Comparison of ENCODE assay signal across 12 cellular contexts in genomic region chr1:41394918-41395598, GRCh38. TPM values are rescaled to one million over a fixed set of nuclear protein-coding genes. Genes with fewer than 3 reads are reported as not detected.
DNase-seq lines count a peak whose midpoint lies in the region; ATAC-seq and TF ChIP-seq lines count a peak whose summit lies in the region.
"Had no signal": no experiment of that assay in that cellular context is flagged by ENCODE, and none has a peak within 500 bp of the region (broad histone marks: within the 10 kb centered on the region; RNA-seq: fewer than 3 reads in every experiment).

No MANE protein-coding gene starts in this region.

- H3F3A ChIP-seq in PC-3 (ENCODE audit: low read length, unreplicated experiment): no peaks in the 10 kb centered on the region

- POLR2A ChIA-PET in PC-3 (lab: Charles Lee; ENCODE audit: unreplicated experiment): no interaction called here

- H3K9ac ChIP-seq in PC-3 (ENCODE audit: low read length): no peak overlapping the region

- no peak overlapping the region for H3K27ac ChIP-seq in PC-3 (ENCODE audit: low read length)
- H3K27ac ChIP-seq in hepatocyte: no peak overlapping the region
- H3K27ac ChIP-seq in upper lobe of right lung: no peak overlapping the region
- H3K27ac ChIP-seq: transverse colon had no signal

- DNase-seq in stimulated activated naive CD8-positive, alpha-beta T cell treated with anti-CD3 and anti-CD28 coated beads, Interleukin-15, amount 100 ng/mL, for 72 hours: no peak
- DNase-seq in stimulated activated naive CD8-positive, alpha-beta T cell treated with anti-CD3 and anti-CD28 coated beads, Interleukin-15, Interleukin-2, amounts not matched to agents 100 U/mL and 50 U/mL, for 24 hours: no peak
- DNase-seq in PC-3 (no peak), hepatocyte (ENCODE audit: low spot score) (peak; percentile 57), type B pancreatic cell (ENCODE audit: extremely low spot score, unreplicated experiment) (no peak), NCI-H1930 (lab: John Stamatoyannopoulos, UW) (no peak), upper lobe of right lung (no peak)
- DNase-seq in effector CD8-positive, alpha-beta T cell (lab: John Stamatoyannopoulos, UW): no peak
- DNase-seq: activated CD4-positive, alpha-beta T cell treated with anti-CD3 and anti-CD28 coated beads, Interleukin-2, amount 10 ng/mL, durations not matched to agents 24 days and 14 days; cerebellar nuclear complex; transverse colon had no signal

- H3K27me3 ChIP-seq in PC-3 (ENCODE audit: low read length) (no peaks in the 10 kb centered on the region), hepatocyte (no peaks in the 10 kb centered on the region), upper lobe of right lung (peaks cover 21% of the 10 kb centered on the region)

- H3K4me1 ChIP-seq in PC-3 (ENCODE audit: insufficient read depth, low read length) (no peaks in the 10 kb centered on the region), hepatocyte (ENCODE audit: insufficient read depth) (peaks cover 26% of the 10 kb centered on the region), upper lobe of right lung (no peaks in the 10 kb centered on the region)
- H3K4me1 ChIP-seq: transverse colon had no signal

- no peak for TF ChIP-seq CTCF in PC-3 (conservative IDR thresholded peaks at IDR 0.05; ENCODE audit: low read depth, low read length)
- TF ChIP-seq CTCF in hepatocyte (IDR thresholded peaks at IDR 0.05; ENCODE audit: poor library complexity): no peak
- TF ChIP-seq CTCF in type B pancreatic cell (conservative IDR thresholded peaks at IDR 0.05): no peak
- TF ChIP-seq CTCF in upper lobe of right lung (IDR thresholded peaks at IDR 0.05): no peak

- no peaks in the 10 kb centered on the region for H3K9me3 Mint-ChIP-seq in stimulated activated naive CD8-positive, alpha-beta T cell treated with anti-CD3 and anti-CD28 coated beads, Interleukin-15, amount 100 ng/mL, for 72 hours
- peaks cover 2% of the 10 kb centered on the region for H3K9me3 Mint-ChIP-seq in type B pancreatic cell

- H4K20me1 ChIP-seq in PC-3 (ENCODE audit: low read length): no peaks in the 10 kb centered on the region
- H4K20me1 ChIP-seq in hepatocyte (ENCODE audit: insufficient read depth, poor library complexity, severe bottlenecking): no peaks in the 10 kb centered on the region

- no TSS peak for BruUV-seq in PC-3 (replicated peaks; lab: Mats Ljungman, UMichigan)

- H3K9me3 ChIP-seq in PC-3 (ENCODE audit: low read length) (no peaks in the 10 kb centered on the region), hepatocyte (ENCODE audit: low read depth) (no peaks in the 10 kb centered on the region), upper lobe of right lung (no peaks in the 10 kb centered on the region)
- H3K9me3 ChIP-seq: transverse colon had no signal

- 26% methylated on average over 9 of the region's 9 CpGs for WGBS in hepatocyte (ENCODE audit: low lambda C conversion rate, missing lambda C conversion rate)

- no peak overlapping the region for H3K4me3 ChIP-seq in PC-3 (ENCODE audit: low read length)
- no peak overlapping the region for H3K4me3 ChIP-seq in hepatocyte
- H3K4me3 ChIP-seq in upper lobe of right lung: no peak overlapping the region
- H3K4me3 ChIP-seq: transverse colon had no signal

- H3K79me2 ChIP-seq in PC-3 (ENCODE audit: low read length) (no peaks in the 10 kb centered on the region), hepatocyte (no peaks in the 10 kb centered on the region)

- H3K4me1 Mint-ChIP-seq in stimulated activated naive CD8-positive, alpha-beta T cell treated with anti-CD3 and anti-CD28 coated beads, Interleukin-15, amount 100 ng/mL, for 72 hours: peaks cover 8% of the 10 kb centered on the region
- peaks cover 50% of the 10 kb centered on the region for H3K4me1 Mint-ChIP-seq in type B pancreatic cell (ENCODE audit: unreplicated experiment)
- H3K4me1 Mint-ChIP-seq: activated CD4-positive, alpha-beta T cell treated with anti-CD3 and anti-CD28 coated beads, Interleukin-2, amount 10 ng/mL, durations not matched to agents 24 days and 14 days had no signal

- H3K36me3 ChIP-seq in PC-3 (ENCODE audit: low read depth, low read length): no peaks in the 10 kb centered on the region
- H3K36me3 ChIP-seq in hepatocyte (replicated peaks; ENCODE audit: insufficient read depth, low read depth): no peaks in the 10 kb centered on the region
- no peaks in the 10 kb centered on the region for H3K36me3 ChIP-seq in upper lobe of right lung
- H3K36me3 ChIP-seq: transverse colon had no signal

- H3K9me2 ChIP-seq in PC-3 (replicated peaks; ENCODE audit: low read length) (no peaks in the 10 kb centered on the region), hepatocyte (replicated peaks; ENCODE audit: insufficient read depth) (no peaks in the 10 kb centered on the region)

- CTCF ChIA-PET in PC-3 (lab: Charles Lee): no interaction called here

- peak overlapping the region in 1 of 2 donors; percentile 64 for H3K27ac Mint-ChIP-seq in stimulated activated naive CD8-positive, alpha-beta T cell treated with anti-CD3 and anti-CD28 coated beads, Interleukin-15, amount 100 ng/mL, for 72 hours
- peak overlapping the region; percentile 12 for H3K27ac Mint-ChIP-seq in type B pancreatic cell
- H3K27ac Mint-ChIP-seq: activated CD4-positive, alpha-beta T cell treated with anti-CD3 and anti-CD28 coated beads, Interleukin-2, amount 10 ng/mL, durations not matched to agents 24 days and 14 days had no signal

- H3K27me3 Mint-ChIP-seq in stimulated activated naive CD8-positive, alpha-beta T cell treated with anti-CD3 and anti-CD28 coated beads, Interleukin-15, amount 100 ng/mL, for 72 hours: peaks cover 44% of the 10 kb centered on the region
- peaks cover 22% of the 10 kb centered on the region for H3K27me3 Mint-ChIP-seq in type B pancreatic cell

- peak; percentile 17 for ATAC-seq in stimulated activated naive CD8-positive, alpha-beta T cell treated with anti-CD3 and anti-CD28 coated beads, Interleukin-15, amount 100 ng/mL, for 72 hours
- ATAC-seq in stimulated activated naive CD8-positive, alpha-beta T cell treated with anti-CD3 and anti-CD28 coated beads, Interleukin-15, Interleukin-2, amounts not matched to agents 100 U/mL and 50 U/mL, for 24 hours: no peak
- ATAC-seq in PC-3 (peak; percentile 31; the same call in 1 of the 2 replicates), upper lobe of right lung (no peak)
- ATAC-seq: left lobe of liver had no signal

- H2AFZ ChIP-seq in PC-3 (ENCODE audit: low read length): no peak overlapping the region
- no peak overlapping the region for H2AFZ ChIP-seq in hepatocyte

- intact Hi-C loops in PC-3 (cut with micrococcal nuclease): no loop called here
- intact Hi-C loops in upper lobe of right lung (cut with DNase I): no loop called here

- no peak overlapping the region for H3K4me3 Mint-ChIP-seq in stimulated activated naive CD8-positive, alpha-beta T cell treated with anti-CD3 and anti-CD28 coated beads, Interleukin-15, amount 100 ng/mL, for 72 hours
- no peak overlapping the region for H3K4me3 Mint-ChIP-seq in type B pancreatic cell
- H3K4me3 Mint-ChIP-seq: activated CD4-positive, alpha-beta T cell treated with anti-CD3 and anti-CD28 coated beads, Interleukin-2, amount 10 ng/mL, durations not matched to agents 24 days and 14 days had no signal

- H3K4me2 ChIP-seq in PC-3 (ENCODE audit: low read length) (no peak overlapping the region), hepatocyte (peak overlapping the region; percentile 33)

- H3K36me3 Mint-ChIP-seq in type B pancreatic cell: no peaks in the 10 kb centered on the region

RNA-seq across cellular contexts. Expression of gene FOXO6, which starts 33.8 kb away (rescaled TPM):
- total RNA-seq in PC-3 (2014; rRNA removed) (1.2 and 5.4 TPM in 2 replicates), hepatocyte (0.80 and 1.4 TPM in 2 replicates), type B pancreatic cell (ENCODE audit: low replicate concordance) (9.9 and 21.1 TPM in 2 replicates), upper lobe of right lung (0.43 TPM)
- 4.2 and 5.0 TPM in 2 replicates for polyA plus RNA-seq in hepatocyte
- total RNA-seq: activated CD4-positive, alpha-beta T cell treated with anti-CD3 and anti-CD28 coated beads, Interleukin-2, amount 10 ng/mL, durations not matched to agents 24 days and 14 days had no signal

Comparison
In these comparisons a context has a peak if more than half of its experiments do, and no peak if none do; other contexts are left out.
1. ATAC-seq: peak in stimulated activated naive CD8-positive, alpha-beta T cell treated with anti-CD3 and anti-CD28 coated beads, Interleukin-15, amount 100 ng/mL, for 72 hours (single experiment) and PC-3 (single experiment); none in stimulated activated naive CD8-positive, alpha-beta T cell treated with anti-CD3 and anti-CD28 coated beads, Interleukin-15, Interleukin-2, amounts not matched to agents 100 U/mL and 50 U/mL, for 24 hours (single experiment) and upper lobe of right lung (single experiment).